ENCODE assay signal across 19 cellular contexts in genomic region chr19:3406571-3407111, GRCh38. TPM values are rescaled to one million over a fixed set of nuclear protein-coding genes. Genes with fewer than 3 reads are reported as not detected.
DNase-seq lines count a peak whose midpoint lies in the region; ATAC-seq and TF ChIP-seq lines count a peak whose summit lies in the region.
"Had no signal": no experiment of that assay in that cellular context is flagged by ENCODE, and none has a peak within 500 bp of the region (broad histone marks: within the 10 kb centered on the region; RNA-seq: fewer than 3 reads in every experiment).

No MANE protein-coding gene starts in this region.

- DNase-seq in HFFc6, result no peak
- no peak for DNase-seq in chondrocyte (ENCODE audit: low spot score)
- no peak for DNase-seq in suprapubic skin (ENCODE audit: low spot score in 2 of 2)
- no peak for DNase-seq in COLO829 (ENCODE audit: low spot score)
- no peak for DNase-seq in dermis blood vessel endothelial cell
- DNase-seq: activated CD4-positive, alpha-beta memory T cell treated with anti-CD3 and anti-CD28 coated beads, Interleukin-2, amount 10 ng/mL, durations not matched to agents 7 days and 5 days; activated T-cell treated with anti-CD3 and anti-CD28 coated beads, Interleukin-2, amount 50 U/mL, for 4 hours; brain microvascular endothelial cell; Calu3; effector CD4-positive, alpha-beta T cell; NCI-H146; NCI-H226; posterior cingulate gyrus; stimulated activated naive CD8-positive, alpha-beta T cell treated with anti-CD3 and anti-CD28 coated beads, Interleukin-15, Interleukin-2, amounts not matched to agents 100 U/mL and 50 U/mL, for 24 hours; WERI-Rb-1 had no signal

- H3K27me3 Mint-ChIP-seq in HFFc6 (ENCODE audit: insufficient read depth) (peaks cover 6% of the 10 kb centered on the region), chondrocyte (ENCODE audit: low read depth) (no peaks in the 10 kb centered on the region)
- H3K27me3 Mint-ChIP-seq: activated CD4-positive, alpha-beta memory T cell treated with anti-CD3 and anti-CD28 coated beads, Interleukin-2, amount 10 ng/mL, durations not matched to agents 7 days and 5 days had no signal

- peaks cover 3% of the 10 kb centered on the region for H3K36me3 ChIP-seq in muscle layer of colon (ENCODE audit: insufficient read depth, low read length)
- H3K36me3 ChIP-seq in suprapubic skin, result no peaks in the 10 kb centered on the region

- H3K4me1 Mint-ChIP-seq in HFFc6 (ENCODE audit: low read depth) (peaks cover 37% of the 10 kb centered on the region), chondrocyte (ENCODE audit: low read depth) (peaks cover 47% of the 10 kb centered on the region)
- H3K4me1 Mint-ChIP-seq: activated CD4-positive, alpha-beta memory T cell treated with anti-CD3 and anti-CD28 coated beads, Interleukin-2, amount 10 ng/mL, durations not matched to agents 7 days and 5 days had no signal

- H3K36me3 Mint-ChIP-seq in HFFc6 (ENCODE audit: low read depth) (peaks cover 19% of the 10 kb centered on the region), chondrocyte (ENCODE audit: low read depth) (peaks cover 13% of the 10 kb centered on the region)
- H3K36me3 Mint-ChIP-seq: activated naive CD4-positive, alpha-beta T cell treated with anti-CD3 and anti-CD28 coated beads, Interleukin-2, amount 50 U/mL, for 72 hours had no signal

- TF ChIP-seq EP300 in suprapubic skin (IDR thresholded peaks at IDR 0.05), result no peak

- H3K4me3 ChIP-seq in muscle layer of colon (ENCODE audit: low read depth in 1 of 2, low read length in 2 of 2), result no peak overlapping the region
- H3K4me3 ChIP-seq in suprapubic skin, result no peak overlapping the region

- 59% methylated on average over 15 of the region's 15 CpGs for WGBS in suprapubic skin

- no peak overlapping the region for H3K4me3 Mint-ChIP-seq in HFFc6
- H3K4me3 Mint-ChIP-seq in chondrocyte (ENCODE audit: unreplicated experiment), result no peak overlapping the region
- H3K4me3 Mint-ChIP-seq: activated CD4-positive, alpha-beta memory T cell treated with anti-CD3 and anti-CD28 coated beads, Interleukin-2, amount 10 ng/mL, durations not matched to agents 7 days and 5 days; activated T-cell treated with anti-CD3 and anti-CD28 coated beads, Interleukin-2, amount 50 U/mL, for 4 hours had no signal

- no peak overlapping the region for H3K9ac ChIP-seq in muscle layer of colon (ENCODE audit: low read length)

- H3K27ac Mint-ChIP-seq in HFFc6 (peak overlapping the region; percentile 87; the same call in 1 of the 2 replicates), chondrocyte (ENCODE audit: unreplicated experiment) (peak overlapping the region; percentile 63)
- H3K27ac Mint-ChIP-seq: activated CD4-positive, alpha-beta memory T cell treated with anti-CD3 and anti-CD28 coated beads, Interleukin-2, amount 10 ng/mL, durations not matched to agents 7 days and 5 days had no signal

- no peaks in the 10 kb centered on the region for H3K27me3 ChIP-seq in muscle layer of colon (ENCODE audit: control insufficient read depth in 1 of 2, insufficient read depth in 2 of 2, low read length in 2 of 2)
- no peaks in the 10 kb centered on the region for H3K27me3 ChIP-seq in suprapubic skin
- H3K27me3 ChIP-seq: brain microvascular endothelial cell had no signal

- H3K9me3 Mint-ChIP-seq in HFFc6 (no peaks in the 10 kb centered on the region), chondrocyte (ENCODE audit: low read depth) (no peaks in the 10 kb centered on the region)
- H3K9me3 Mint-ChIP-seq: activated CD4-positive, alpha-beta memory T cell treated with anti-CD3 and anti-CD28 coated beads, Interleukin-2, amount 10 ng/mL, durations not matched to agents 7 days and 5 days; activated naive CD4-positive, alpha-beta T cell treated with anti-CD3 and anti-CD28 coated beads, Interleukin-2, amount 50 U/mL, for 72 hours; activated T-cell treated with anti-CD3 and anti-CD28 coated beads, Interleukin-2, amount 50 U/mL, for 4 hours had no signal

- no peaks in the 10 kb centered on the region for H3K9me3 ChIP-seq in muscle layer of colon (ENCODE audit: low read length)
- H3K9me3 ChIP-seq in suprapubic skin, result no peaks in the 10 kb centered on the region

- no peak for TF ChIP-seq CTCF in HFFc6 (IDR thresholded peaks at IDR 0.05)
- no peak for TF ChIP-seq CTCF in chondrocyte (IDR thresholded peaks at IDR 0.05)
- TF ChIP-seq CTCF in suprapubic skin (IDR thresholded peaks at IDR 0.05), result no peak

- ATAC-seq in HG03025 (IDR thresholded peaks at IDR 0.05; ENCODE audit: low FRiP score, unreplicated experiment), result no peak
- ATAC-seq in GM21528 (IDR thresholded peaks at IDR 0.05; ENCODE audit: low FRiP score, unreplicated experiment), result no peak
- ATAC-seq: activated naive CD4-positive, alpha-beta T cell treated with anti-CD3 and anti-CD28 coated beads, Interleukin-2, amount 50 U/mL, for 72 hours; activated T-cell treated with anti-CD3 and anti-CD28 coated beads, Interleukin-2, amount 50 U/mL, for 4 hours; stimulated activated naive CD8-positive, alpha-beta T cell treated with anti-CD3 and anti-CD28 coated beads, Interleukin-15, Interleukin-2, amounts not matched to agents 100 U/mL and 50 U/mL, for 24 hours had no signal

- peak overlapping the region; percentile 62 for H3K27ac ChIP-seq in muscle layer of colon (ENCODE audit: low read depth, low read length)
- peak overlapping the region; percentile 100 for H3K27ac ChIP-seq in suprapubic skin
- H3K27ac ChIP-seq: brain microvascular endothelial cell, WERI-Rb-1 had no signal

- peaks cover 52% of the 10 kb centered on the region for H3K4me1 ChIP-seq in muscle layer of colon (ENCODE audit: insufficient read depth, low read length)
- peaks cover 85% of the 10 kb centered on the region for H3K4me1 ChIP-seq in suprapubic skin

- TF ChIP-seq POLR2A in suprapubic skin (IDR thresholded peaks at IDR 0.05), result no peak

RNA-seq across cellular contexts. Expression of gene NFIC, which starts 40.3 kb away (rescaled TPM):
- total RNA-seq in HFFc6 (2021; fragmentation: NEBNext Ultra II Directional; extraction: Animal tissue kit (Norgen Biotek cat#: 25700)), result 100 to 1,000 TPM; 186 to 219 (median 211) TPM
- 81.5 to 85.5 TPM (median 83.4 TPM) in 3 replicates for total RNA-seq in chondrocyte
- 100 to 1,000 TPM; 135 to 234 (median 194) TPM for total RNA-seq in suprapubic skin
- total RNA-seq in dermis blood vessel endothelial cell, result 33.0 and 59.0 TPM in 2 replicates
